In the genomic region with DNA sequence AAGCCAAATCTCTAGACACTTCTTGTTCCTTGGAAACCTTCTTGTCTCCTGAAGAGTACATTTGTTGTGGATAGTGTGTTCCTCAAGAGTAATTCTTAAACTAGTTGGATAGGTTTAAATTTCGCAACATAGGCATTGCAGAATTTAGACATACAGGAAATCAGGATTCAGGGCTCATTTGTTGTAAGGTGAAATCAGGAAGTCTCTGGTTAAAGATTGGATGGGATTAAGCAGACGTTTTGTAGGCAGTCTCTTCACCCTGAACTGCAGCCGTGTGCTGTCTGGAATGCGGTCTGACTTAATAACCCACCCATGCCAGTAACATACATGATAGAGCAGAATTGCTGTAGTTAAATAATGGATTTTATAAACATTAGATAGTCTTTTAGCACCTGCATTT, we compare ENCODE assay signal across 1 cellular context.
TF ChIP-seq lines count a peak whose summit lies in the region.

No MANE protein-coding gene starts in this region.

TF ChIP-seq in HEK293T, 16 proteins besides CTCF, POLR2A, EP300 and RAD21 (continued from another document):
- no peak for TF ChIP-seq ZNF384 (IDR thresholded peaks at IDR 0.05)
- no peak for TF ChIP-seq FOXM1 (IDR thresholded peaks at IDR 0.05; ENCODE audit: borderline replicate concordance)
